ENCODE assay signal across 1 cellular context in the genomic region with DNA sequence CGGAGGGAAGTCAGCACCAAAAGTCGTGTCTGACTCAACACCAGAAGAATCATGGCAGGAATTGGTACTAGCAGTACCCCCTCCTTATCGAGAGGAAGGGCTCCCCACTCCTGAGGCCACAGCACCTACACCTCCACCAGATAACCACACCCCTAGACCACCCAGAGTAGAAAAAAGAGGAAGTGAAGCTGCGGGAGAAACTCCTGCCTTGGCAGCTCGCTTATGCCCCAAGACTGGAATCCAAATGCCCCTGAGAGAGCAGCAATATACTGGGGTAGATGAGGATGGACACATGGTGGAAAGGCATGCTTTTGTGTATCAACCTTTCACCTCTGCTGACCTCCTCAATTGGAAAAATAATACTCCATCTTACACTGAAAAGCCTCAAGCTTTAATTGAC. TPM values are rescaled to one million over a fixed set of nuclear protein-coding genes. Genes with fewer than 3 reads are reported as not detected.
"Had no signal": no experiment of that assay in that cellular context is flagged by ENCODE, and none has a peak within 500 bp of the region (broad histone marks: within the 10 kb centered on the region; RNA-seq: fewer than 3 reads in every experiment).

No MANE protein-coding gene starts in this region.

RNA-seq across cellular contexts. Expression of gene PCDH18, which starts 52.6 kb away (rescaled TPM):
- polyA plus RNA-seq: immature natural killer cell had no signal
